In the genomic region with DNA sequence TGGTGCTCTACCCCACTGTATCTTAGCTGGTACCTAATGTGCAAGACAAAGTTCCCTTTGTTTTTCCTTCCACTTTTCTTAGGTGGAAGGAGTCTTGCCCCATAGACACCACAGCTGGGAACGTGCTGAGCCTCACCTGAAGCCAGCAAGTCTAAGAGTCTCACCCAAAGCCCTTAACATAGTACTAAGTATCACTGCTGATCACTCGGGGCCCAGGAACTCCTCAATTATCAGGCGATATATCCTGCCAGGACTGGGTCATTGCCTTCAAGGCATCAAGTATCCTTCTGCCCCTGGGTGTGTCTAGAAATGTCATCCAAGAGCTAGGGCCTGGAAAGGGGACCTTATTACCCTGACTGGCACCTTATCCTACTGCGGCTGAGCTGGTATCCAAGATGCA, we compare ENCODE assay signal across 35 cellular contexts.
"Had no signal": no experiment of that assay in that cellular context is flagged by ENCODE, and none has a peak within 500 bp of the region (broad histone marks: within the 10 kb centered on the region; RNA-seq: fewer than 3 reads in every experiment).

No MANE protein-coding gene starts in this region.

- DNase-seq: Karpas-422, Kasumi-1, KG1, MG63, MM.1S, MV-4-11, NCI-H1048, NCI-H1092, NCI-H1092 treated with DMSO at 0.1 percent for 48 hours, NCI-H1105, NCI-H1105 treated with DMSO at 0.1 percent for 48 hours, NCI-H1417, NCI-H1417 treated with DMSO at 0.1 percent for 48 hours, NCI-H1436, NCI-H1436 treated with DMSO at 0.1 percent for 48 hours, NCI-H146, NCI-H1694, NCI-H1694 treated with DMSO at 0.1 percent for 48 hours, NCI-H187, NCI-H187 treated with DMSO at 0.1 percent for 48 hours, NCI-H1930, NCI-H2029, NCI-H2029 treated with DMSO at 0.1 percent for 48 hours, NCI-H2081, NCI-H2081 treated with DMSO at 0.1 percent for 48 hours, NCI-H2107, NCI-H2171, NCI-H2171 treated with DMSO at 0.1 percent for 48 hours, NCI-H2227 treated with DMSO at 0.1 percent for 48 hours, NCI-H226, NCI-H345, NCI-H446, NCI-H446 treated with DMSO at 0.1 percent for 48 hours, NCI-H510A had no signal

- H3K27me3 ChIP-seq: MG63 had no signal

- H3K4me3 ChIP-seq: MG63 had no signal

- H3K9me3 ChIP-seq: MG63 had no signal

- H3K36me3 ChIP-seq: MG63 had no signal

- H3K27ac ChIP-seq: KMS-11 had no signal
